Comparison of ENCODE assay signal across 22 cellular contexts in genomic region chr2:183269956-183270355, GRCh38.
DNase-seq lines count a peak whose midpoint lies in the region; ATAC-seq and TF ChIP-seq lines count a peak whose summit lies in the region.
"Had no signal": no experiment of that assay in that cellular context is flagged by ENCODE, and none has a peak within 500 bp of the region (broad histone marks: within the 10 kb centered on the region; RNA-seq: fewer than 3 reads in every experiment).

No MANE protein-coding gene starts in this region.

- H3K4me3 ChIP-seq in SK-N-SH (ENCODE audit: low read depth in 2 of 2, low read length in 1 of 2) (no peak overlapping the region), fibroblast of mammary gland (ENCODE audit: control insufficient read depth, low read depth, low read length) (no peak overlapping the region), esophagus muscularis mucosa (no peak overlapping the region)
- H3K4me3 ChIP-seq: A549, HAP-1, heart left ventricle, K562, tibial nerve had no signal

- H3K36me3 ChIP-seq in SK-N-SH (replicated peaks in 1 of 2; ENCODE audit: control insufficient read depth in 1 of 2, insufficient read depth in 2 of 2, low read length in 1 of 2), result no peaks in the 10 kb centered on the region
- H3K36me3 ChIP-seq in esophagus muscularis mucosa, result no peaks in the 10 kb centered on the region
- H3K36me3 ChIP-seq: HAP-1, heart left ventricle, tibial nerve had no signal

- no peak for TF ChIP-seq RAD21 in SK-N-SH (IDR thresholded peaks at IDR 0.05; ENCODE audit: low read length)

- H3K79me2 ChIP-seq in SK-N-SH (ENCODE audit: insufficient read depth), result no peaks in the 10 kb centered on the region

- no peak overlapping the region for H3K4me3 Mint-ChIP-seq in mesothelial cell of epicardium
- H3K4me3 Mint-ChIP-seq: activated naive CD4-positive, alpha-beta T cell treated with anti-CD3 and anti-CD28 coated beads for 36 hours; brain; CD14-positive monocyte; stimulated activated naive B cell treated with anti-CD40 and anti-IgM and Interleukin-4, amounts not matched to agents 10 μg/mL and 1 μg/mL and 100 μg/mL, for 72 hours had no signal

- H3K9me3 ChIP-seq in SK-N-SH (no peaks in the 10 kb centered on the region), esophagus muscularis mucosa (peaks cover 0 to 11% (median 5%) of the 10 kb centered on the region in 4 donors)
- H3K9me3 ChIP-seq: A549, HAP-1 had no signal

- H3K9me3 Mint-ChIP-seq in mesothelial cell of epicardium, result peaks cover 35% of the 10 kb centered on the region

- TF ChIP-seq CTCF in SK-N-SH (IDR thresholded peaks at IDR 0.05) (no peak), fibroblast of mammary gland (conservative IDR thresholded peaks at IDR 0.05; ENCODE audit: control insufficient read depth, insufficient read depth, low read depth, low read length) (no peak), esophagus muscularis mucosa (IDR thresholded peaks at IDR 0.05) (no peak), mesothelial cell of epicardium (IDR thresholded peaks at IDR 0.05; ENCODE audit: unreplicated experiment) (no peak)

- H2AFZ ChIP-seq in SK-N-SH (ENCODE audit: low read depth), result no peak overlapping the region

- H3K36me3 Mint-ChIP-seq in mesothelial cell of epicardium, result no peaks in the 10 kb centered on the region
- H3K36me3 Mint-ChIP-seq: brain; CD14-positive monocyte; stimulated activated naive B cell treated with anti-CD40 and anti-IgM and Interleukin-4, amounts not matched to agents 10 μg/mL and 1 μg/mL and 100 μg/mL, for 72 hours had no signal

- no peak overlapping the region for H3K27ac Mint-ChIP-seq in mesothelial cell of epicardium
- H3K27ac Mint-ChIP-seq: activated naive CD4-positive, alpha-beta T cell treated with anti-CD3 and anti-CD28 coated beads for 36 hours; brain; CD14-positive monocyte; stimulated activated naive B cell treated with anti-CD40 and anti-IgM and Interleukin-4, amounts not matched to agents 10 μg/mL and 1 μg/mL and 100 μg/mL, for 72 hours had no signal

- no peak for TF ChIP-seq POLR2A in esophagus muscularis mucosa (IDR thresholded peaks at IDR 0.05; ENCODE audit: low read depth)

- no peak overlapping the region for H3K4me2 ChIP-seq in SK-N-SH
- H3K4me2 ChIP-seq: A549 had no signal

- H3K27ac ChIP-seq in SK-N-SH (ENCODE audit: low read depth in 2 of 2, low read length in 1 of 2) (no peak overlapping the region; a peak in 1 of 4 replicates), esophagus muscularis mucosa (replicated peaks in 1 of 4) (no peak overlapping the region)
- H3K27ac ChIP-seq: A549, heart left ventricle, tibial nerve had no signal

- H3K27me3 Mint-ChIP-seq in mesothelial cell of epicardium (ENCODE audit: low read depth), result no peaks in the 10 kb centered on the region
- H3K27me3 Mint-ChIP-seq: brain; stimulated activated naive B cell treated with anti-CD40 and anti-IgM and Interleukin-4, amounts not matched to agents 10 μg/mL and 1 μg/mL and 100 μg/mL, for 72 hours had no signal

- H3F3A ChIP-seq in SK-N-SH (replicated peaks; ENCODE audit: insufficient read depth), result no peaks in the 10 kb centered on the region

- peak; percentile 63; the same call in 2 of the 3 replicates for ATAC-seq in SK-N-SH treated with all-trans-retinoic acid at 6 μM for 48 hours
- ATAC-seq: A549; heart left ventricle; K562; stimulated activated naive B cell treated with anti-CD40 and anti-IgM and Interleukin-4, amounts not matched to agents 10 μg/mL and 1 μg/mL and 100 μg/mL, for 72 hours had no signal

- POLR2A ChIA-PET in SK-N-SH (lab: Yijun Ruan, JAX), result no interaction called here

- no peaks in the 10 kb centered on the region for H3K4me1 Mint-ChIP-seq in mesothelial cell of epicardium
- H3K4me1 Mint-ChIP-seq: brain, CD14-positive monocyte had no signal

- H3K4me1 ChIP-seq in SK-N-SH (ENCODE audit: control insufficient read depth in 1 of 2, insufficient read depth in 2 of 2, low read depth in 1 of 2, low read length in 1 of 2) (no peaks in the 10 kb centered on the region), esophagus muscularis mucosa (no peaks in the 10 kb centered on the region)
- H3K4me1 ChIP-seq: A549, HAP-1, tibial nerve had no signal

- H3K27me3 ChIP-seq in SK-N-SH (ENCODE audit: insufficient read depth) (no peaks in the 10 kb centered on the region), esophagus muscularis mucosa (no peaks in the 10 kb centered on the region)
- H3K27me3 ChIP-seq: heart left ventricle, tibial nerve had no signal

- H4K20me1 ChIP-seq in SK-N-SH (ENCODE audit: insufficient read depth), result no peaks in the 10 kb centered on the region

- no peaks in the 10 kb centered on the region for H3K9me2 ChIP-seq in SK-N-SH

- DNase-seq in SK-N-SH (no peak), NCI-H226 (peak; percentile 56), fibroblast of mammary gland (ENCODE audit: low read depth) (peak; percentile 52), esophagus muscularis mucosa (ENCODE audit: extremely low spot score) (no peak), mesothelial cell of epicardium (ENCODE audit: low spot score in 2 of 2, unreplicated experiment in 2 of 2) (no peak), SKM-1 (lab: John Stamatoyannopoulos, UW; ENCODE audit: unreplicated experiment) (no peak), GM19240 (ENCODE audit: insufficient read length, low spot score) (no peak)
- DNase-seq: activated CD4-positive, alpha-beta T cell treated with anti-CD3 and anti-CD28 coated beads, Interleukin-2, amount 50 U/mL, for 4 hours; activated naive CD4-positive, alpha-beta T cell treated with anti-CD3 and anti-CD28 coated beads for 36 hours; DMS79; heart left ventricle; islet precursor cell; midbrain; NCI-H1417; stimulated activated naive B cell treated with anti-CD40 and anti-IgM and Interleukin-4, amounts not matched to agents 10 μg/mL and 1 μg/mL and 100 μg/mL, for 72 hours had no signal

- TF ChIP-seq EP300 in SK-N-SH (IDR thresholded peaks at IDR 0.05; ENCODE audit: borderline replicate concordance in 1 of 2, low read depth in 1 of 2, low read length in 1 of 2), result no peak
- TF ChIP-seq EP300 in esophagus muscularis mucosa (IDR thresholded peaks at IDR 0.05), result no peak

- CTCF ChIA-PET in SK-N-SH (lab: Yijun Ruan, JAX), result no interaction called here

- intact Hi-C loops in esophagus muscularis mucosa (cut with DNase I), result no loop called here

- no peak overlapping the region for H3K9ac ChIP-seq in SK-N-SH

- 18% methylated on average over 4 of the region's 4 CpGs for WGBS in SK-N-SH (ENCODE audit: low lambda C conversion rate)
- 59% methylated on average over 4 of the region's 4 CpGs for WGBS in esophagus muscularis mucosa

TF ChIP-seq in SK-N-SH treated with all-trans-retinoic acid at 6 μM for 48 hours, 23 proteins besides CTCF, POLR2A, EP300 and RAD21 (continues in another document):
- TF ChIP-seq OSR1 (CRISPR knock-in tag; IDR thresholded peaks at IDR 0.05) (no peak), ISL1 (CRISPR knock-in tag; IDR thresholded peaks at IDR 0.05) (no peak), POU6F1 (CRISPR knock-in tag; IDR thresholded peaks at IDR 0.05; ENCODE audit: borderline replicate concordance, low read depth) (no peak), ZFP30 (CRISPR knock-in tag; IDR thresholded peaks at IDR 0.05) (no peak), CSDC2 (CRISPR knock-in tag; IDR thresholded peaks at IDR 0.05) (no peak), ESRRG (CRISPR knock-in tag; IDR thresholded peaks at IDR 0.05) (no peak), ARNTL (CRISPR knock-in tag; IDR thresholded peaks at IDR 0.05; ENCODE audit: borderline replicate concordance, low read depth) (no peak), BACH2 (CRISPR knock-in tag; IDR thresholded peaks at IDR 0.05; ENCODE audit: borderline replicate concordance) (no peak), ZNF8 (CRISPR knock-in tag; IDR thresholded peaks at IDR 0.05) (no peak)

TF ChIP-seq in SK-N-SH, 30 proteins besides CTCF, POLR2A, EP300 and RAD21:
- no peak for TF ChIP-seq ELF1 (IDR thresholded peaks at IDR 0.05)

Comparison
In these comparisons a context has a peak if more than half of its experiments do, and no peak if none do; other contexts are left out.
1. DNase-seq: peak in NCI-H226 (single experiment) and fibroblast of mammary gland (single experiment); none in SK-N-SH (single experiment), esophagus muscularis mucosa (single experiment), mesothelial cell of epicardium (0 of 2), SKM-1 (single experiment) and GM19240 (single experiment).